In the genomic region with DNA sequence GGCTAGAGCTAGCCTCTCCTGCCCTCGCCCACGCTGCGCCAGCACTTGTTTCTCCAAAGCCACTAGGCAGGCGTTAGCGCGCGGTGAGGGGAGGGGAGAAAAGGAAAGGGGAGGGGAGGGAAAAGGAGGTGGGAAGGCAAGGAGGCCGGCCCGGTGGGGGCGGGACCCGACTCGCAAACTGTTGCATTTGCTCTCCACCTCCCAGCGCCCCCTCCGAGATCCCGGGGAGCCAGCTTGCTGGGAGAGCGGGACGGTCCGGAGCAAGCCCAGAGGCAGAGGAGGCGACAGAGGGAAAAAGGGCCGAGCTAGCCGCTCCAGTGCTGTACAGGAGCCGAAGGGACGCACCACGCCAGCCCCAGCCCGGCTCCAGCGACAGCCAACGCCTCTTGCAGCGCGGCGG, we compare ENCODE assay signal across 9 cellular contexts. TPM values are rescaled to one million over a fixed set of nuclear protein-coding genes. Genes with fewer than 3 reads are reported as not detected.
DNase-seq lines count a peak whose midpoint lies in the region; ATAC-seq, FAIRE-seq and TF ChIP-seq lines count a peak whose summit lies in the region.
"Had no signal": no experiment of that assay in that cellular context is flagged by ENCODE, and none has a peak within 500 bp of the region (broad histone marks: within the 10 kb centered on the region; RNA-seq: fewer than 3 reads in every experiment).

A gene with protein sequence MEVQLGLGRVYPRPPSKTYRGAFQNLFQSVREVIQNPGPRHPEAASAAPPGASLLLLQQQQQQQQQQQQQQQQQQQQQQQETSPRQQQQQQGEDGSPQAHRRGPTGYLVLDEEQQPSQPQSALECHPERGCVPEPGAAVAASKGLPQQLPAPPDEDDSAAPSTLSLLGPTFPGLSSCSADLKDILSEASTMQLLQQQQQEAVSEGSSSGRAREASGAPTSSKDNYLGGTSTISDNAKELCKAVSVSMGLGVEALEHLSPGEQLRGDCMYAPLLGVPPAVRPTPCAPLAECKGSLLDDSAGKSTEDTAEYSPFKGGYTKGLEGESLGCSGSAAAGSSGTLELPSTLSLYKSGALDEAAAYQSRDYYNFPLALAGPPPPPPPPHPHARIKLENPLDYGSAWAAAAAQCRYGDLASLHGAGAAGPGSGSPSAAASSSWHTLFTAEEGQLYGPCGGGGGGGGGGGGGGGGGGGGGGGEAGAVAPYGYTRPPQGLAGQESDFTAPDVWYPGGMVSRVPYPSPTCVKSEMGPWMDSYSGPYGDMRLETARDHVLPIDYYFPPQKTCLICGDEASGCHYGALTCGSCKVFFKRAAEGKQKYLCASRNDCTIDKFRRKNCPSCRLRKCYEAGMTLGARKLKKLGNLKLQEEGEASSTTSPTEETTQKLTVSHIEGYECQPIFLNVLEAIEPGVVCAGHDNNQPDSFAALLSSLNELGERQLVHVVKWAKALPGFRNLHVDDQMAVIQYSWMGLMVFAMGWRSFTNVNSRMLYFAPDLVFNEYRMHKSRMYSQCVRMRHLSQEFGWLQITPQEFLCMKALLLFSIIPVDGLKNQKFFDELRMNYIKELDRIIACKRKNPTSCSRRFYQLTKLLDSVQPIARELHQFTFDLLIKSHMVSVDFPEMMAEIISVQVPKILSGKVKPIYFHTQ (plus strand): TSS at position 204 of the 400 bp plus-strand sequence. CDS start 1,126 bp downstream, outside the sequence.

- no peak for TF ChIP-seq CTCF in chondrocyte (IDR thresholded peaks at IDR 0.05)
- TF ChIP-seq CTCF in thoracic aorta (IDR thresholded peaks at IDR 0.05) = no peak

- intact Hi-C loops in activated CD4-positive, alpha-beta T cell treated with anti-CD3 and anti-CD28 coated beads for 36 hours (cut with DNase I, micrococcal nuclease) = no loop called here

- peak within 1 kb of the TSS; percentile 75 for H3K4me3 ChIP-seq in thoracic aorta

- no peak within 1 kb of the TSS for H3K27ac Mint-ChIP-seq in activated CD4-positive, alpha-beta T cell treated with anti-CD3 and anti-CD28 coated beads for 36 hours
- peak within 1 kb of the TSS; percentile 49 for H3K27ac Mint-ChIP-seq in chondrocyte (ENCODE audit: unreplicated experiment)
- H3K27ac Mint-ChIP-seq: activated B cell treated with CpG ODN at 0.5 μM for 24 hours had no signal

- ATAC-seq in activated CD4-positive, alpha-beta T cell treated with anti-CD3 and anti-CD28 coated beads for 36 hours = no peak
- ATAC-seq in left lobe of liver (peak; percentile 86), thoracic aorta (ENCODE audit: insufficient number of reproducible peaks, low FRiP score, low read depth) (peak; percentile 57), HG03097 (IDR thresholded peaks at IDR 0.05; ENCODE audit: low FRiP score, unreplicated experiment) (no peak)

- H3K36me3 Mint-ChIP-seq in activated CD4-positive, alpha-beta T cell treated with anti-CD3 and anti-CD28 coated beads for 36 hours (ENCODE audit: low read depth) = no peaks in the 10 kb centered on the region
- H3K36me3 Mint-ChIP-seq in chondrocyte (ENCODE audit: low read depth) = peaks cover 2% of the 10 kb centered on the region

- H3K9me3 Mint-ChIP-seq in activated CD4-positive, alpha-beta T cell treated with anti-CD3 and anti-CD28 coated beads for 36 hours (ENCODE audit: low read depth) = no peaks in the 10 kb centered on the region
- peaks cover 20% of the 10 kb centered on the region for H3K9me3 Mint-ChIP-seq in chondrocyte (ENCODE audit: low read depth)

- no peak within 1 kb of the TSS for H3K4me3 Mint-ChIP-seq in activated CD4-positive, alpha-beta T cell treated with anti-CD3 and anti-CD28 coated beads for 36 hours
- peak within 1 kb of the TSS; percentile 77 for H3K4me3 Mint-ChIP-seq in chondrocyte (ENCODE audit: unreplicated experiment)
- H3K4me3 Mint-ChIP-seq: activated B cell treated with CpG ODN at 0.5 μM for 24 hours had no signal

- peak within 1 kb of the TSS; percentile 66 to 71 for H3K27ac ChIP-seq in thoracic aorta

- POLR2A ChIA-PET in activated CD4-positive, alpha-beta T cell treated with anti-CD3 and anti-CD28 coated beads for 36 hours (lab: Charles Lee) = no interaction called here

- FAIRE-seq in HTR-8/SVneo (lab: Jason Lieb, UNC) = no peak

- H3K27me3 ChIP-seq in thoracic aorta (replicated peaks; ENCODE audit: insufficient read depth) = no peaks in the 10 kb centered on the region

- H3K4me1 ChIP-seq in thoracic aorta (ENCODE audit: control insufficient read depth in 1 of 2, low read depth in 2 of 2) = no peaks in the 10 kb centered on the region

- no peaks in the 10 kb centered on the region for H3K4me1 Mint-ChIP-seq in activated CD4-positive, alpha-beta T cell treated with anti-CD3 and anti-CD28 coated beads for 36 hours
- peaks cover 30% of the 10 kb centered on the region for H3K4me1 Mint-ChIP-seq in chondrocyte (ENCODE audit: low read depth)
- H3K4me1 Mint-ChIP-seq: activated B cell treated with CpG ODN at 0.5 μM for 24 hours had no signal

- CTCF ChIA-PET in activated CD4-positive, alpha-beta T cell treated with anti-CD3 and anti-CD28 coated beads for 36 hours (lab: Charles Lee) = no interaction called here

- peak; percentile 3 for DNase-seq in activated CD4-positive, alpha-beta T cell treated with anti-CD3 and anti-CD28 coated beads for 36 hours
- no peak for DNase-seq in activated CD4-positive, alpha-beta T cell treated with anti-CD3 and anti-CD28 coated beads, Interleukin-2, amount 50 U/mL, for 4 hours
- peak; percentile 91 for DNase-seq in chondrocyte (ENCODE audit: low spot score)
- peak; percentile 85 for DNase-seq in left lobe of liver (ENCODE audit: low spot score)
- no peak for DNase-seq in thoracic aorta (ENCODE audit: low spot score)
- DNase-seq in NCI-H146 treated with DMSO at 0.1 percent for 48 hours (lab: John Stamatoyannopoulos, UW; ENCODE audit: unreplicated experiment) = no peak
- DNase-seq in HTR-8/SVneo (ENCODE audit: insufficient read length, low spot score) = no peak
- DNase-seq: activated B cell treated with CpG ODN at 0.5 μM for 24 hours had no signal

- H3K9me3 ChIP-seq in thoracic aorta = no peaks in the 10 kb centered on the region

- H3K27me3 Mint-ChIP-seq in activated CD4-positive, alpha-beta T cell treated with anti-CD3 and anti-CD28 coated beads for 36 hours = peaks cover 27% of the 10 kb centered on the region
- H3K27me3 Mint-ChIP-seq in chondrocyte (ENCODE audit: low read depth) = no peaks in the 10 kb centered on the region

- H3K36me3 ChIP-seq in thoracic aorta = no peaks in the 10 kb centered on the region

RNA-seq across cellular contexts. Expression of the gene that starts here (rescaled TPM):
- total RNA-seq in activated CD4-positive, alpha-beta T cell treated with anti-CD3 and anti-CD28 coated beads for 36 hours = not detected
- 3.3 to 4.2 TPM (median 4.0 TPM) in 3 replicates for total RNA-seq in chondrocyte
- 74.4 TPM for total RNA-seq in left lobe of liver
- total RNA-seq in thoracic aorta = 10 to 100 TPM; 18.3 to 22.0 TPM
- total RNA-seq: activated B cell treated with CpG ODN at 0.5 μM for 24 hours had no signal

Comparison
In these comparisons a context has a peak if more than half of its experiments do, and no peak if none do; other contexts are left out.
1. Peak in DNase-seq in activated CD4-positive, alpha-beta T cell treated with anti-CD3 and anti-CD28 coated beads for 36 hours; RNA of the gene not detected or under 1 TPM.
2. ATAC-seq: peak in left lobe of liver (single experiment) and thoracic aorta (single experiment); none in activated CD4-positive, alpha-beta T cell treated with anti-CD3 and anti-CD28 coated beads for 36 hours (single experiment) and HG03097 (single experiment).
3. DNase-seq: peak in chondrocyte (single experiment) and left lobe of liver (single experiment); none in activated CD4-positive, alpha-beta T cell treated with anti-CD3 and anti-CD28 coated beads, Interleukin-2, amount 50 U/mL, for 4 hours (0 of 2), thoracic aorta (single experiment), NCI-H146 treated with DMSO at 0.1 percent for 48 hours (single experiment) and HTR-8/SVneo (single experiment).